In genomic region chr1:3632716-3633343, GRCh38 we compare ENCODE assay signal across 14 cellular contexts. TPM values are rescaled to one million over a fixed set of nuclear protein-coding genes. Genes with fewer than 3 reads are reported as not detected.
DNase-seq lines count a peak whose midpoint lies in the region; ATAC-seq, FAIRE-seq and TF ChIP-seq lines count a peak whose summit lies in the region.
"Had no signal": no experiment of that assay in that cellular context is flagged by ENCODE, and none has a peak within 500 bp of the region (broad histone marks: within the 10 kb centered on the region; RNA-seq: fewer than 3 reads in every experiment).

No MANE protein-coding gene starts in this region.

- POLR2A ChIA-PET in K562 (lab: Yijun Ruan, JAX) = interaction anchor here (0.9 to 2.9 kb wide), 2 partner anchors 9 to 89 kb away, joined by 4 to 8 read pairs; no protein-coding TSS in a partner anchor

- H3K9ac ChIP-seq in K562 (ENCODE audit: insufficient read depth in 1 of 2, low read depth in 2 of 2, low read length in 2 of 2) (no peak overlapping the region), smooth muscle cell (ENCODE audit: low read depth) (no peak overlapping the region)
- H3K9ac ChIP-seq: BLaER1 had no signal

- BruUV-seq in K562 (replicated peaks; lab: Mats Ljungman, UMichigan) = no TSS peak

- no peaks in the 10 kb centered on the region for H3K9me3 ChIP-seq in right atrium auricular region
- H3K9me3 ChIP-seq in K562 (replicated peaks; ENCODE audit: control insufficient read depth, insufficient read depth, low read depth, low read length) = no peaks in the 10 kb centered on the region
- H3K9me3 ChIP-seq in lower lobe of right lung = no peaks in the 10 kb centered on the region
- H3K9me3 ChIP-seq in smooth muscle cell (replicated peaks; ENCODE audit: low read depth) = no peaks in the 10 kb centered on the region
- H3K9me3 ChIP-seq: BLaER1 had no signal

- no peak for TF ChIP-seq RAD21 in K562 (CRISPR knock-in tag; conservative IDR thresholded peaks at IDR 0.05 in 1 of 2, IDR thresholded peaks at IDR 0.05 in 1 of 2)

- 90% methylated on average over 26 of the region's 26 CpGs for WGBS in K562 (ENCODE audit: insufficient coverage, low coverage, missing lambda C conversion rate)
- 97% methylated on average over 26 of the region's 26 CpGs for WGBS in smooth muscle cell (ENCODE audit: low lambda C conversion rate)

- no peak overlapping the region for H3K4me2 ChIP-seq in K562 (ENCODE audit: insufficient read depth, low read length)
- H3K4me2 ChIP-seq in smooth muscle cell = no peak overlapping the region
- H3K4me2 ChIP-seq: BLaER1 had no signal

- H3K27me3 ChIP-seq in right atrium auricular region (no peaks in the 10 kb centered on the region), K562 (ENCODE audit: control insufficient read depth in 2 of 2, insufficient read depth in 2 of 2, low read length in 2 of 2) (no peaks in the 10 kb centered on the region), lower lobe of right lung (ENCODE audit: low read depth) (no peaks in the 10 kb centered on the region), smooth muscle cell (ENCODE audit: low read depth) (no peaks in the 10 kb centered on the region)
- H3K27me3 ChIP-seq: BLaER1 had no signal

- no peaks in the 10 kb centered on the region for H3K9me1 ChIP-seq in K562 (ENCODE audit: control insufficient read depth, insufficient read depth, low read length)

- no peak for TF ChIP-seq EP300 in K562 (IDR thresholded peaks at IDR 0.05; ENCODE audit: low read length)

- H3K4me3 ChIP-seq in right atrium auricular region (no peak overlapping the region), K562 (no peak overlapping the region), lower lobe of right lung (no peak overlapping the region), smooth muscle cell (no peak overlapping the region)
- H3K4me3 ChIP-seq: BLaER1 had no signal

- H3F3A ChIP-seq in smooth muscle cell (ENCODE audit: low read depth) = no peaks in the 10 kb centered on the region

- H2AFZ ChIP-seq in K562 (ENCODE audit: low read depth, low read length) (no peak overlapping the region), smooth muscle cell (ENCODE audit: low read depth) (no peak overlapping the region)

- no peak for TF ChIP-seq POLR2A in K562 (conservative IDR thresholded peaks at IDR 0.05)

- ATAC-seq in left ventricle myocardium superior = no peak
- ATAC-seq in K562 = no peak
- ATAC-seq in lower lobe of right lung = no peak
- ATAC-seq in HG03521 (IDR thresholded peaks at IDR 0.05; ENCODE audit: unreplicated experiment) = no peak
- ATAC-seq in stimulated activated naive CD8-positive, alpha-beta T cell treated with anti-CD3 and anti-CD28 coated beads, Interleukin-15, amount 100 ng/mL, for 72 hours = no peak

- peaks cover 78% of the 10 kb centered on the region for H3K36me3 ChIP-seq in right atrium auricular region
- peaks cover 62% of the 10 kb centered on the region; the same call in 2 of the 3 replicates for H3K36me3 ChIP-seq in K562 (ENCODE audit: control insufficient read depth, insufficient read depth, low read length)
- H3K36me3 ChIP-seq in lower lobe of right lung = peaks cover 100% of the 10 kb centered on the region
- no peaks in the 10 kb centered on the region for H3K36me3 ChIP-seq in smooth muscle cell (ENCODE audit: low read depth)

- in situ Hi-C loops in K562 (cut with MboI) = no loop called here

- H3K27ac Mint-ChIP-seq in stimulated activated naive CD8-positive, alpha-beta T cell treated with anti-CD3 and anti-CD28 coated beads, Interleukin-15, amount 100 ng/mL, for 72 hours = peak overlapping the region in 1 of 2 donors; percentile 65
- H3K27ac Mint-ChIP-seq: CD4-positive, CD25-positive, alpha-beta regulatory T cell had no signal

- H4K20me1 ChIP-seq in K562 (replicated peaks; ENCODE audit: control insufficient read depth, insufficient read depth, low read length) (no peaks in the 10 kb centered on the region), smooth muscle cell (ENCODE audit: low read depth) (no peaks in the 10 kb centered on the region)

- no peaks in the 10 kb centered on the region for H3K4me1 Mint-ChIP-seq in stimulated activated naive CD8-positive, alpha-beta T cell treated with anti-CD3 and anti-CD28 coated beads, Interleukin-15, amount 100 ng/mL, for 72 hours
- H3K4me1 Mint-ChIP-seq: CD4-positive, CD25-positive, alpha-beta regulatory T cell had no signal

- H3K9me3 Mint-ChIP-seq in stimulated activated naive CD8-positive, alpha-beta T cell treated with anti-CD3 and anti-CD28 coated beads, Interleukin-15, amount 100 ng/mL, for 72 hours = no peaks in the 10 kb centered on the region
- H3K9me3 Mint-ChIP-seq: CD4-positive, CD25-positive, alpha-beta regulatory T cell had no signal

- H3K4me1 ChIP-seq in right atrium auricular region (no peaks in the 10 kb centered on the region), K562 (replicated peaks in 1 of 2; ENCODE audit: control insufficient read depth in 2 of 2, insufficient read depth in 2 of 2, low read length in 2 of 2) (peaks cover 0 to 13% of the 10 kb centered on the region in 2 experiments; a peak in 1 of 5 replicates), lower lobe of right lung (peaks cover 7% of the 10 kb centered on the region), smooth muscle cell (ENCODE audit: low read depth) (no peaks in the 10 kb centered on the region)

- TF ChIP-seq CTCF in right atrium auricular region (IDR thresholded peaks at IDR 0.05) (no peak), K562 (IDR thresholded peaks at IDR 0.05 in 2 of 3, conservative IDR thresholded peaks at IDR 0.05 in 1 of 3; ENCODE audit: insufficient read depth in 2 of 3, low read depth in 1 of 3, low read length in 3 of 3) (no peak), lower lobe of right lung (IDR thresholded peaks at IDR 0.05) (no peak), smooth muscle cell (IDR thresholded peaks at IDR 0.05; ENCODE audit: borderline replicate concordance, insufficient read depth, poor library complexity, severe bottlenecking) (no peak)

- FAIRE-seq in K562 (lab: Jason Lieb, UNC) (no peak), HTR-8/SVneo (lab: Jason Lieb, UNC) (no peak)

- intact Hi-C loops in left ventricle myocardium superior (cut with micrococcal nuclease) (no loop called here), K562 (cut with micrococcal nuclease) (no loop called here), lower lobe of right lung (cut with DNase I) (no loop called here)

- H3K79me2 ChIP-seq in K562 (ENCODE audit: control insufficient read depth, insufficient read depth, low read length) (no peaks in the 10 kb centered on the region), smooth muscle cell (ENCODE audit: low read depth) (no peaks in the 10 kb centered on the region)

- no peaks in the 10 kb centered on the region for H3K27me3 Mint-ChIP-seq in stimulated activated naive CD8-positive, alpha-beta T cell treated with anti-CD3 and anti-CD28 coated beads, Interleukin-15, amount 100 ng/mL, for 72 hours
- H3K27me3 Mint-ChIP-seq: CD4-positive, CD25-positive, alpha-beta regulatory T cell had no signal

- H3K27ac ChIP-seq in right atrium auricular region (no peak overlapping the region), K562 (ENCODE audit: extremely low read depth, low read depth, low read length) (no peak overlapping the region), lower lobe of right lung (no peak overlapping the region), smooth muscle cell (ENCODE audit: low read depth) (no peak overlapping the region)
- H3K27ac ChIP-seq: BLaER1 had no signal

- no peak overlapping the region for H3K4me3 Mint-ChIP-seq in stimulated activated naive CD8-positive, alpha-beta T cell treated with anti-CD3 and anti-CD28 coated beads, Interleukin-15, amount 100 ng/mL, for 72 hours

- DNase-seq in left ventricle myocardium superior = peak; percentile 18
- no peak for DNase-seq in right atrium auricular region (ENCODE audit: low spot score)
- no peak for DNase-seq in K562 (ENCODE audit: extremely low read depth in 1 of 4, low spot score in 3 of 4)
- DNase-seq in lower lobe of right lung = peak; percentile 20
- no peak for DNase-seq in HTR-8/SVneo (ENCODE audit: insufficient read length, low spot score)
- no peak for DNase-seq in stimulated activated naive CD8-positive, alpha-beta T cell treated with anti-CD3 and anti-CD28 coated beads, Interleukin-15, amount 100 ng/mL, for 72 hours
- DNase-seq in smooth muscle cell (lab: John Stamatoyannopoulos, UW; ENCODE audit: unreplicated experiment) = no peak
- DNase-seq: 8988T; AML-193; CD4-positive, CD25-positive, alpha-beta regulatory T cell; DMS53 had no signal

- CTCF ChIA-PET in K562 (lab: Yijun Ruan, JAX; ENCODE audit: low intra/inter-chr PET ratio) = no interaction called here

RNA-seq across cellular contexts. Expression of gene TPRG1L, which starts 8.0 kb away (rescaled TPM):
- total RNA-seq in left ventricle myocardium superior (48.6 TPM), right atrium auricular region (10 to 100 TPM; 30.0 to 33.3 TPM), K562 (2014; rRNA removed) (4.6 and 5.1 TPM in 2 replicates), K562 (2014; rRNA removed; fragmentation: Illumina TruSeq; extraction: Trizol) (5.0 and 5.2 TPM in 2 replicates), K562 (2015; rRNA removed; fragmentation: Illumina TruSeq; extraction: Trizol) (5.7 and 6.2 TPM in 2 replicates), K562 (2021) (8.4 and 8.9 TPM in 2 replicates), lower lobe of right lung (46.1 TPM), smooth muscle cell (20.7 and 21.7 TPM in 2 replicates)
- total RNA-seq in K562 (2011; cell fraction: chromatin; rRNA removed; ENCODE audit: low replicate concordance) = 5.9 and 9.5 TPM in 2 replicates
- total RNA-seq in K562 (2011; cell fraction: nucleolus; rRNA removed) = 7.4 and 8.7 TPM in 2 replicates
- total RNA-seq in K562 (2011; cell fraction: nucleoplasm; rRNA removed) = 7.7 and 9.1 TPM in 2 replicates
- polyA plus RNA-seq in K562 (2011; rRNA removed) (9.9 and 11.0 TPM in 2 replicates), K562 (2014; fragmentation: Illumina TruSeq; extraction: Trizol) (9.7 and 10.0 TPM in 2 replicates), K562 (2014; fragmentation: Nextera tagmentation; extraction: Ambion mirVana) (1 to 10 TPM; 1.6 to 1.9 TPM), K562 (2014; rRNA removed) (6.8 and 7.1 TPM in 2 replicates), smooth muscle cell (35.0 and 38.7 TPM in 2 replicates)
- polyA plus RNA-seq in K562 (2011; cell fraction: cytosol; rRNA removed) = 10.9 and 11.7 TPM in 2 replicates
- 6.1 and 6.5 TPM in 2 replicates for polyA plus RNA-seq in K562 (2011; cell fraction: nucleus; rRNA removed)
- 9.3 and 18.8 TPM in 2 replicates for polyA plus RNA-seq in K562 (2012)
- 5.7 and 7.5 TPM in 2 replicates for polyA minus RNA-seq in K562 (2011; rRNA and poly(A)+ RNA removed)
- polyA minus RNA-seq in K562 (2011; cell fraction: cytosol; rRNA and poly(A)+ RNA removed) = 5.6 and 7.6 TPM in 2 replicates
- polyA minus RNA-seq in K562 (2011; cell fraction: nucleus; rRNA and poly(A)+ RNA removed) = 2.2 and 3.7 TPM in 2 replicates

RNA-seq across cellular contexts. Expression of gene WRAP73, which starts 17.1 kb away (rescaled TPM):
- total RNA-seq in left ventricle myocardium superior (12.5 TPM), right atrium auricular region (10 to 100 TPM in 1 of 2 donors, 1 to 10 TPM in 1; 6.8 to 11.4 TPM), K562 (2014; rRNA removed) (30.1 and 39.3 TPM in 2 replicates), K562 (2014; rRNA removed; fragmentation: Illumina TruSeq; extraction: Trizol) (11.0 and 14.7 TPM in 2 replicates), K562 (2015; rRNA removed; fragmentation: Illumina TruSeq; extraction: Trizol) (21.3 and 22.1 TPM in 2 replicates), K562 (2021) (30.9 and 34.7 TPM in 2 replicates), lower lobe of right lung (22.5 TPM), smooth muscle cell (14.2 and 17.2 TPM in 2 replicates)
- total RNA-seq in K562 (2011; cell fraction: chromatin; rRNA removed; ENCODE audit: low replicate concordance) = 77.5 and 153 TPM in 2 replicates
- 74.2 and 75.4 TPM in 2 replicates for total RNA-seq in K562 (2011; cell fraction: nucleolus; rRNA removed)
- total RNA-seq in K562 (2011; cell fraction: nucleoplasm; rRNA removed) = 71.3 and 71.5 TPM in 2 replicates
- polyA plus RNA-seq in K562 (2011; rRNA removed) (47.1 and 54.8 TPM in 2 replicates), K562 (2014; fragmentation: Illumina TruSeq; extraction: Trizol) (32.5 and 40.4 TPM in 2 replicates), K562 (2014; fragmentation: Nextera tagmentation; extraction: Ambion mirVana) (1 to 10 TPM; 4.3 to 4.7 TPM), K562 (2014; rRNA removed) (51.8 and 55.9 TPM in 2 replicates), smooth muscle cell (20.8 and 21.5 TPM in 2 replicates)
- polyA plus RNA-seq in K562 (2011; cell fraction: cytosol; rRNA removed) = 66.9 and 81.5 TPM in 2 replicates
- 139 and 154 TPM in 2 replicates for polyA plus RNA-seq in K562 (2011; cell fraction: nucleus; rRNA removed)
- 30.5 and 35.0 TPM in 2 replicates for polyA plus RNA-seq in K562 (2012)
- 14.7 and 17.8 TPM in 2 replicates for polyA minus RNA-seq in K562 (2011; rRNA and poly(A)+ RNA removed)
- polyA minus RNA-seq in K562 (2011; cell fraction: cytosol; rRNA and poly(A)+ RNA removed) = 18.6 and 19.5 TPM in 2 replicates
- 38.8 and 57.4 TPM in 2 replicates for polyA minus RNA-seq in K562 (2011; cell fraction: nucleus; rRNA and poly(A)+ RNA removed)

RNA-seq across cellular contexts. Expression of gene TP73, which starts 19.5 kb away (rescaled TPM):
- total RNA-seq in left ventricle myocardium superior = 0.05 TPM
- total RNA-seq in right atrium auricular region = under 1 TPM in 1 of 2 donors, not detected in 1; 0.16 TPM
- 4.9 and 25.6 TPM in 2 replicates for total RNA-seq in K562 (2011; cell fraction: chromatin; rRNA removed; ENCODE audit: low replicate concordance)
- total RNA-seq in K562 (2011; cell fraction: nucleolus; rRNA removed) = 10.5 and 13.5 TPM in 2 replicates
- total RNA-seq in K562 (2011; cell fraction: nucleoplasm; rRNA removed) = 6.2 and 6.6 TPM in 2 replicates
- total RNA-seq in K562 (2014; rRNA removed) = 0.49 and 0.50 TPM in 2 replicates
- 0.07 and 0.10 TPM in 2 replicates for total RNA-seq in K562 (2014; rRNA removed; fragmentation: Illumina TruSeq; extraction: Trizol)
- 0.40 and 0.41 TPM in 2 replicates for total RNA-seq in K562 (2015; rRNA removed; fragmentation: Illumina TruSeq; extraction: Trizol)
- 1.3 and 1.6 TPM in 2 replicates for total RNA-seq in K562 (2021)
- 0.72 and 1.1 TPM in 2 replicates for polyA plus RNA-seq in K562 (2011; rRNA removed)
- 0.46 and 1.4 TPM in 2 replicates for polyA plus RNA-seq in K562 (2011; cell fraction: cytosol; rRNA removed)
- polyA plus RNA-seq in K562 (2011; cell fraction: nucleus; rRNA removed) = 5.8 and 13.3 TPM in 2 replicates
- 0.87 and 0.90 TPM in 2 replicates for polyA plus RNA-seq in K562 (2012)
- 0.12 and 0.73 TPM in 2 replicates for polyA plus RNA-seq in K562 (2014; fragmentation: Illumina TruSeq; extraction: Trizol)
- polyA plus RNA-seq in K562 (2014; fragmentation: Nextera tagmentation; extraction: Ambion mirVana) = not detected
- 0.38 and 1.1 TPM in 2 replicates for polyA plus RNA-seq in K562 (2014; rRNA removed)
- polyA minus RNA-seq in K562 (2011; rRNA and poly(A)+ RNA removed) = 0.78 and 2.1 TPM in 2 replicates
- 1.8 and 2.2 TPM in 2 replicates for polyA minus RNA-seq in K562 (2011; cell fraction: cytosol; rRNA and poly(A)+ RNA removed)
- polyA minus RNA-seq in K562 (2011; cell fraction: nucleus; rRNA and poly(A)+ RNA removed) = 5.8 and 11.8 TPM in 2 replicates
- total RNA-seq in lower lobe of right lung = 3.6 TPM
- 0.04 and 0.22 TPM in 2 replicates for total RNA-seq in smooth muscle cell
- 0.50 TPM in 1 of 2 replicates, not detected in the other for polyA plus RNA-seq in smooth muscle cell
- total RNA-seq: CD4-positive, CD25-positive, alpha-beta regulatory T cell; HT1080 had no signal

RNA-seq across cellular contexts. Expression of gene MEGF6, which starts 21.5 kb away (rescaled TPM):
- total RNA-seq in left ventricle myocardium superior (11.6 TPM), right atrium auricular region (10 to 100 TPM; 14.9 to 32.6 TPM), K562 (2014; rRNA removed) (0.04 and 0.32 TPM in 2 replicates), K562 (2014; rRNA removed; fragmentation: Illumina TruSeq; extraction: Trizol) (not detected in 2 replicates), K562 (2015; rRNA removed; fragmentation: Illumina TruSeq; extraction: Trizol) (0.11 and 0.14 TPM in 2 replicates), K562 (2021) (0.40 and 1.7 TPM in 2 replicates), lower lobe of right lung (57.1 TPM), smooth muscle cell (4.8 and 6.5 TPM in 2 replicates)
- 0.90 and 2.1 TPM in 2 replicates for total RNA-seq in K562 (2011; cell fraction: chromatin; rRNA removed; ENCODE audit: low replicate concordance)
- 1.6 and 1.8 TPM in 2 replicates for total RNA-seq in K562 (2011; cell fraction: nucleolus; rRNA removed)
- 0.73 and 0.99 TPM in 2 replicates for total RNA-seq in K562 (2011; cell fraction: nucleoplasm; rRNA removed)
- polyA plus RNA-seq in K562 (2011; rRNA removed) (0.03 and 0.16 TPM in 2 replicates), K562 (2014; fragmentation: Illumina TruSeq; extraction: Trizol) (0.04 and 0.24 TPM in 2 replicates), K562 (2014; fragmentation: Nextera tagmentation; extraction: Ambion mirVana) (not detected), K562 (2014; rRNA removed) (0.25 and 0.65 TPM in 2 replicates), smooth muscle cell (12.8 and 18.6 TPM in 2 replicates)
- polyA plus RNA-seq in K562 (2011; cell fraction: cytosol; rRNA removed) = 0.03 and 0.10 TPM in 2 replicates
- polyA plus RNA-seq in K562 (2011; cell fraction: nucleus; rRNA removed) = 1.3 and 1.8 TPM in 2 replicates
- 0.51 and 14.3 TPM in 2 replicates for polyA plus RNA-seq in K562 (2012)
- not detected in 2 replicates for polyA minus RNA-seq in K562 (2011; rRNA and poly(A)+ RNA removed)
- not detected in 2 replicates for polyA minus RNA-seq in K562 (2011; cell fraction: cytosol; rRNA and poly(A)+ RNA removed)
- 0.27 and 0.67 TPM in 2 replicates for polyA minus RNA-seq in K562 (2011; cell fraction: nucleus; rRNA and poly(A)+ RNA removed)

Comparison
In these comparisons a context has a peak if more than half of its experiments do, and no peak if none do; other contexts are left out.
1. DNase-seq: peak in left ventricle myocardium superior (single experiment) and lower lobe of right lung (single experiment); none in right atrium auricular region (single experiment), K562 (0 of 4), HTR-8/SVneo (single experiment), stimulated activated naive CD8-positive, alpha-beta T cell treated with anti-CD3 and anti-CD28 coated beads, Interleukin-15, amount 100 ng/mL, for 72 hours (0 of 2) and smooth muscle cell (single experiment).